ENCODE assay signal across 14 cellular contexts in the genomic region with DNA sequence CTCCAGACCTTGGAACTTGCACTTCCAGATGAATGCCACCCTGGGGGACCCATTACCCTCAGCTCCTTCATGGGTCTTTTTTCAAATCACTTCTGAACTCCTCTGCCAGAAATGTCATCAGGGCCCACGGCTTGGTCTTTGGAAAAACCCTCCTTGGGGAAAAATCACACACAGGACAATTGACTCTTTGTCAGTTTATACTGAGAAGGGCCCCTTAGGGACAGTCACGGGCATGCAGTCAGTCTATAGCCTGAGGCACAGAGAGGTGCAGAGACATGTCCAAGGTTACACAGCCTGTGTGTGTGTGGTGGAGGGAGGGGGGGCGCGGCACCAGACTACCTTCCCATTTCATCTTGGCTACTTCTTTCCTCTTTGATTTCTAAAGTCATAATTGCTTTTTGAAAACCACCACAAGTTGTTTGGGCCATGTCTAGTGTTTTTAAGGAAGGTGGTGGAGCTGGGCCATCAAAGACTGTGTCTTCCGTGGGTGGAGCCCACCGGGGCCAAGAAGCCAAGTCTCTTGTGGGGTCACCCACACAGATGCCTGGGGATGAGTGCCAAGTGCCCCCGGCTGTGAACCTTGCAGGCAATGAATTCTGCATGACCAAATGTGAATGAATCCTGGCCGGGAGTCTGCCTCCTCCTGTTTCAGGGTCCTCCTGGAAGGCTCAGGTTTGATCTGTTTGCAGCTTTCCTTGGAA.
"Had no signal": no experiment of that assay in that cellular context is flagged by ENCODE, and none has a peak within 500 bp of the region (broad histone marks: within the 10 kb centered on the region; RNA-seq: fewer than 3 reads in every experiment).

No MANE protein-coding gene starts in this region.

- H3K4me1 Mint-ChIP-seq: activated naive CD8-positive, alpha-beta T cell treated with anti-CD3 and anti-CD28 coated beads, Interleukin-2, amount 10 ng/mL, durations not matched to agents 7 days and 5 days; endodermal cell; stimulated activated memory B cell treated with anti-CD40 and anti-IgM and Interleukin-4, amounts not matched to agents 10 μg/mL and 1 μg/mL and 100 μg/mL, for 72 hours had no signal

- H3K4me1 ChIP-seq: psoas muscle had no signal

- H3K4me3 ChIP-seq: dorsolateral prefrontal cortex, psoas muscle had no signal

- ATAC-seq: activated CD4-positive, CD25-positive, alpha-beta regulatory T cell treated with anti-CD3 and anti-CD28 coated beads, Interleukin-2, amount 50 U/mL, for 24 hours; psoas muscle; stimulated activated memory B cell treated with anti-CD40 and anti-IgM and Interleukin-4, amounts not matched to agents 10 μg/mL and 1 μg/mL and 100 μg/mL, for 72 hours had no signal

- H3K27ac Mint-ChIP-seq: activated naive CD8-positive, alpha-beta T cell treated with anti-CD3 and anti-CD28 coated beads, Interleukin-2, amount 10 ng/mL, durations not matched to agents 7 days and 5 days; activated T-helper 1 cell treated with anti-CD3 and anti-CD28 coated beads, Interleukin-12 subunit alpha, Interleukin-12 subunit beta, Interleukin-2, Interleukin-4 antibody, amounts not matched to agents 30 ng/mL and 10 ng/mL and 1 ng/mL, durations not matched to agents 14 hours and 24 hours and 36 hours; endodermal cell; nephron; stimulated activated memory B cell treated with anti-CD40 and anti-IgM and Interleukin-4, amounts not matched to agents 10 μg/mL and 1 μg/mL and 100 μg/mL, for 72 hours; T-helper 2 cell treated with Interferon-gamma antibody and Interleukin-4, amounts not matched to agents 5 μg/mL and 100 μg/mL, for 36 hours had no signal

- H3K27me3 ChIP-seq: dorsolateral prefrontal cortex had no signal

- DNase-seq: activated CD4-positive, alpha-beta T cell treated with anti-CD3 and anti-CD28 coated beads, Interleukin-2, amount 50 U/mL, for 1 hour; activated naive CD8-positive, alpha-beta T cell treated with anti-CD3 and anti-CD28 coated beads, Interleukin-2, amount 10 ng/mL, durations not matched to agents 7 days and 5 days; endodermal cell; erythroblast; hippocampal formation; psoas muscle; stimulated activated CD4-positive, alpha-beta T cell treated with anti-CD3 and anti-CD28 coated beads, Interleukin-2, amount 100 ng/mL, for 48 hours; SW 1271 had no signal

- H3K4me3 Mint-ChIP-seq: activated naive CD8-positive, alpha-beta T cell treated with anti-CD3 and anti-CD28 coated beads, Interleukin-2, amount 10 ng/mL, durations not matched to agents 7 days and 5 days; activated T-helper 1 cell treated with anti-CD3 and anti-CD28 coated beads, Interleukin-12 subunit alpha, Interleukin-12 subunit beta, Interleukin-2, Interleukin-4 antibody, amounts not matched to agents 30 ng/mL and 10 ng/mL and 1 ng/mL, durations not matched to agents 14 hours and 24 hours and 36 hours; endodermal cell; nephron; stimulated activated memory B cell treated with anti-CD40 and anti-IgM and Interleukin-4, amounts not matched to agents 10 μg/mL and 1 μg/mL and 100 μg/mL, for 72 hours; T-helper 2 cell treated with Interferon-gamma antibody and Interleukin-4, amounts not matched to agents 5 μg/mL and 100 μg/mL, for 36 hours had no signal

- H3K36me3 Mint-ChIP-seq: activated naive CD8-positive, alpha-beta T cell treated with anti-CD3 and anti-CD28 coated beads, Interleukin-2, amount 10 ng/mL, durations not matched to agents 7 days and 5 days; stimulated activated memory B cell treated with anti-CD40 and anti-IgM and Interleukin-4, amounts not matched to agents 10 μg/mL and 1 μg/mL and 100 μg/mL, for 72 hours had no signal

- H3K27ac ChIP-seq: psoas muscle had no signal
